ENCODE assay signal across 11 cellular contexts in the genomic region with DNA sequence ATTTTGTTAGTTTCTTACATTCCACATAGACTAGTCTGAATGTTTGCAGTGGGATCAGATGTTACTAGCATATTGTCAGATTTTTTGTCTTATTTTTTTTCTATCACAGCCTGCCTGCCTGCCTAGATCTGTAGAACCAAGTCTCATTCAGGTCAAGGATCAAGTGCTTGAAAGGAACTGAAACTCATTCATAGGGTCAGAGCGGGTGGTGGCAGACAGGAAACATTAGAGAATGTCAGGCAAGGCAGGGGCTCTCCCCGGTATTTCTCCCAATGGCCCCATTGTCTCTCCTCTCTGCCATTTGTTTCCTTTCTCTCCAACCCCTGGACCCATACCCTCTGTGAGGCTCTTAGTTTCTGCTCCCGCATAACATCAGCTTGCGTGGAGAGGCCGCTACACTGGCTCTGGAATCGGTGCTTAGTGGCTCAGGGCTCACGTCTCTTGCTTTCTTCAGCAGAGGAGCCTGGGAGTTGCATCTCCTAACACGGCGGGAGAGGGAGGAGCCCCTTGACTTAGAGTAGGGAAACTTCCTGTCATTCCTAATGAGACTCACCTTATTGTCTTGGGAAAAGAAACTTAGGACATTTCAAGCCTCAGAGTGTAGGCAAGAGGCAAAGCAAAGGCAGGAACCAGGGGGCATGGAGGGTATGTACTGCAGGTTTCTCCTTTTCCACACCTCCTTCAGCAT. TPM values are rescaled to one million over a fixed set of nuclear protein-coding genes. Genes with fewer than 3 reads are reported as not detected.
A peak's percentile ranks its signal among the peaks of the same experiment; 100 is the strongest.
DNase-seq lines count a peak whose midpoint lies in the region; ATAC-seq, FAIRE-seq and TF ChIP-seq lines count a peak whose summit lies in the region.
"Had no signal": no experiment of that assay in that cellular context is flagged by ENCODE, and none has a peak within 500 bp of the region (broad histone marks: within the 10 kb centered on the region; RNA-seq: fewer than 3 reads in every experiment).

No MANE protein-coding gene starts in this region.

- FAIRE-seq in GM18507 (lab: Jason Lieb, UNC) (peak; percentile 98), urothelium cell line (lab: Jason Lieb, UNC) (no peak)
- FAIRE-seq: K562 had no signal

- peak; percentile 44 for DNase-seq in GM18507 (ENCODE audit: extremely low spot score, insufficient read length, low read depth)
- DNase-seq in endothelial cell (ENCODE audit: low spot score) = no peak
- DNase-seq in urothelium cell line (ENCODE audit: low spot score) = no peak
- no peak for DNase-seq in mucosa of descending colon
- DNase-seq in GDM1 (lab: John Stamatoyannopoulos, UW) = no peak
- no peak for DNase-seq in kidney tubule cell (ENCODE audit: low spot score)
- DNase-seq: activated effector memory CD4-positive, alpha-beta T cell treated with Interleukin-2 at 50 U/mL for 16 hours; DND-41 had no signal

- H3K36me3 ChIP-seq in mucosa of descending colon (ENCODE audit: low read depth) = no peaks in the 10 kb centered on the region

- no peak overlapping the region for H3K4me3 ChIP-seq in mucosa of descending colon
- H3K4me3 ChIP-seq: K562 had no signal

- peaks cover 11% of the 10 kb centered on the region for H3K4me1 ChIP-seq in mucosa of descending colon (ENCODE audit: low read depth)

- peaks cover 3% of the 10 kb centered on the region for H3K27me3 Mint-ChIP-seq in endothelial cell (ENCODE audit: unreplicated experiment)

- H3K27ac Mint-ChIP-seq in endothelial cell (ENCODE audit: unreplicated experiment) = peak overlapping the region; percentile 85

- no peaks in the 10 kb centered on the region for H3K9me3 Mint-ChIP-seq in endothelial cell (ENCODE audit: unreplicated experiment)

- H3K36me3 Mint-ChIP-seq in endothelial cell (ENCODE audit: low read depth, unreplicated experiment) = no peaks in the 10 kb centered on the region

- TF ChIP-seq CTCF in endothelial cell (IDR thresholded peaks at IDR 0.05; ENCODE audit: unreplicated experiment) (no peak), mucosa of descending colon (IDR thresholded peaks at IDR 0.05) (no peak)

- H3K4me3 Mint-ChIP-seq in endothelial cell (ENCODE audit: unreplicated experiment) = no peak overlapping the region

- intact Hi-C loops in mucosa of descending colon (cut with DNase I, micrococcal nuclease) = no loop called here

- H3K9me3 ChIP-seq in mucosa of descending colon = no peaks in the 10 kb centered on the region

- peak; percentile 85 for ATAC-seq in GM21381 (IDR thresholded peaks at IDR 0.05; ENCODE audit: unreplicated experiment)
- peak; percentile 77 for ATAC-seq in HG03139 (IDR thresholded peaks at IDR 0.05; ENCODE audit: unreplicated experiment)
- no peak for ATAC-seq in mucosa of descending colon
- ATAC-seq: K562 had no signal

- H3K4me1 Mint-ChIP-seq in endothelial cell (ENCODE audit: unreplicated experiment) = peaks cover 38% of the 10 kb centered on the region

RNA-seq across cellular contexts. Expression of a gene that starts 35.6 kb away (rescaled TPM):
- total RNA-seq in endothelial cell (ENCODE audit: unreplicated experiment) = 11.4 TPM
- 10 to 100 TPM; 35.2 to 59.5 (median 35.6) TPM for total RNA-seq in mucosa of descending colon
